Comparison of ENCODE assay signal across 14 cellular contexts in genomic region chr10:69571618-69572158, GRCh38. TPM values are rescaled to one million over a fixed set of nuclear protein-coding genes. Genes with fewer than 3 reads are reported as not detected.
A peak's percentile ranks its signal among the peaks of the same experiment; 100 is the strongest.
DNase-seq lines count a peak whose midpoint lies in the region; ATAC-seq and TF ChIP-seq lines count a peak whose summit lies in the region.
"Had no signal": no experiment of that assay in that cellular context is flagged by ENCODE, and none has a peak within 500 bp of the region (broad histone marks: within the 10 kb centered on the region; RNA-seq: fewer than 3 reads in every experiment).

No MANE protein-coding gene starts in this region.

- peak overlapping the region; percentile 31 to 85 (median 78) for H3K4me3 Mint-ChIP-seq in CD4-positive, alpha-beta memory T cell
- H3K4me3 Mint-ChIP-seq in GM23338 (peak overlapping the region; percentile 75), naive B cell (peak overlapping the region; percentile 33 to 79 (median 62))
- peak overlapping the region; percentile 55 for H3K4me3 Mint-ChIP-seq in activated naive CD8-positive, alpha-beta T cell treated with anti-CD3 and anti-CD28 coated beads for 36 hours

- no peaks in the 10 kb centered on the region for H3K79me2 ChIP-seq in GM23338 (replicated peaks; ENCODE audit: insufficient read depth)

- no peak for TF ChIP-seq CTCF in GM23338 (conservative IDR thresholded peaks at IDR 0.05; ENCODE audit: low read depth in 2 of 2)

- peaks cover 57% of the 10 kb centered on the region for H3K27me3 ChIP-seq in CD4-positive, alpha-beta memory T cell (ENCODE audit: insufficient read depth, low read length)
- peaks cover 99% of the 10 kb centered on the region for H3K27me3 ChIP-seq in GM23338 (ENCODE audit: insufficient read depth)

- peaks cover 12 to 42% (median 25%) of the 10 kb centered on the region in 4 donors for H3K4me1 Mint-ChIP-seq in CD4-positive, alpha-beta memory T cell
- peaks cover 66% of the 10 kb centered on the region for H3K4me1 Mint-ChIP-seq in GM23338
- peaks cover 21% of the 10 kb centered on the region for H3K4me1 Mint-ChIP-seq in activated naive CD8-positive, alpha-beta T cell treated with anti-CD3 and anti-CD28 coated beads for 36 hours
- peaks cover 20 to 33% (median 31%) of the 10 kb centered on the region in 3 donors for H3K4me1 Mint-ChIP-seq in naive B cell

- no peak overlapping the region for H3K27ac Mint-ChIP-seq in CD4-positive, alpha-beta memory T cell
- no peak overlapping the region for H3K27ac Mint-ChIP-seq in GM23338
- H3K27ac Mint-ChIP-seq in activated naive CD8-positive, alpha-beta T cell treated with anti-CD3 and anti-CD28 coated beads for 36 hours, result no peak overlapping the region
- H3K27ac Mint-ChIP-seq in naive B cell, result no peak overlapping the region

- TF ChIP-seq POLR2A in GM18505 (IDR thresholded peaks at IDR 0.05; ENCODE audit: borderline replicate concordance, extremely low read depth, insufficient read depth, insufficient read length), result no peak

- peaks cover 33% of the 10 kb centered on the region for H3K4me1 ChIP-seq in CD4-positive, alpha-beta memory T cell (ENCODE audit: insufficient read depth, low read length)
- H3K4me1 ChIP-seq in GM23338 (ENCODE audit: insufficient read depth), result peaks cover 81% of the 10 kb centered on the region

- no peak for DNase-seq in CD4-positive, alpha-beta memory T cell
- DNase-seq in GM23338 (ENCODE audit: low spot score), result peak; percentile 66
- no peak for DNase-seq in activated naive CD8-positive, alpha-beta T cell treated with anti-CD3 and anti-CD28 coated beads for 36 hours
- DNase-seq in naive B cell, result no peak
- no peak for DNase-seq in NCI-H345 treated with DMSO at 0.1 percent for 48 hours (lab: John Stamatoyannopoulos, UW; ENCODE audit: unreplicated experiment)
- DNase-seq in activated effector memory CD4-positive, alpha-beta T cell treated with Interleukin-2 at 50 U/mL for 16 hours, result no peak
- DNase-seq: left ventricle myocardium superior, NCI-H1105, NCI-H524 treated with DMSO at 0.1 percent for 48 hours, nucleus accumbens, small intestine had no signal

- no peaks in the 10 kb centered on the region for H3K9me3 ChIP-seq in CD4-positive, alpha-beta memory T cell (ENCODE audit: control insufficient read depth in 1 of 2, low read length in 2 of 2)
- H3K9me3 ChIP-seq: tibial nerve had no signal

- CTCF ChIA-PET in CD4-positive, alpha-beta memory T cell (lab: Charles Lee; ENCODE audit: partially characterized antibody), result no interaction called here

- H3F3A ChIP-seq in GM23338 (replicated peaks; ENCODE audit: low read depth), result peaks cover 32% of the 10 kb centered on the region

- peak overlapping the region; percentile 88 for H2AFZ ChIP-seq in GM23338

- ATAC-seq in GM23338 (peak; percentile 2), naive B cell (ENCODE audit: low read depth in 2 of 2) (no peak), GM21447 (IDR thresholded peaks at IDR 0.05; ENCODE audit: unreplicated experiment) (no peak), GM18505 (IDR thresholded peaks at IDR 0.05; ENCODE audit: unreplicated experiment) (no peak)

- H3K4me3 ChIP-seq in CD4-positive, alpha-beta memory T cell (ENCODE audit: low read length in 2 of 2), result no peak overlapping the region
- peak overlapping the region; percentile 67 for H3K4me3 ChIP-seq in GM23338

- H3K4me2 ChIP-seq in GM23338, result peak overlapping the region; percentile 94

- intact Hi-C loops in CD4-positive, alpha-beta memory T cell (cut with micrococcal nuclease), result loop anchor here (10.0 kb wide), 1 partner anchor 63 kb away; the partner anchor contains the start of gene FAM241B

- H3K27me3 Mint-ChIP-seq in CD4-positive, alpha-beta memory T cell, result peaks cover 60 to 67% of the 10 kb centered on the region in 2 donors
- H3K27me3 Mint-ChIP-seq in GM23338 (ENCODE audit: insufficient read depth, low read depth, poor library complexity) (peaks cover 98% of the 10 kb centered on the region), naive B cell (peaks cover 63 to 87% (median 81%) of the 10 kb centered on the region in 3 donors)
- peaks cover 93% of the 10 kb centered on the region for H3K27me3 Mint-ChIP-seq in activated naive CD8-positive, alpha-beta T cell treated with anti-CD3 and anti-CD28 coated beads for 36 hours

- H3K9me3 Mint-ChIP-seq in CD4-positive, alpha-beta memory T cell, result peaks cover 0 to 5% (median 2%) of the 10 kb centered on the region in 8 donors
- H3K9me3 Mint-ChIP-seq in GM23338, result peaks cover 12% of the 10 kb centered on the region; the same call in 2 of the 3 replicates
- H3K9me3 Mint-ChIP-seq in activated naive CD8-positive, alpha-beta T cell treated with anti-CD3 and anti-CD28 coated beads for 36 hours, result no peaks in the 10 kb centered on the region
- peaks cover 0 to 9% (median under 1%) of the 10 kb centered on the region in 7 donors for H3K9me3 Mint-ChIP-seq in naive B cell

- H3K9me2 ChIP-seq in GM23338 (ENCODE audit: insufficient read depth), result no peaks in the 10 kb centered on the region

- H3K36me3 ChIP-seq in CD4-positive, alpha-beta memory T cell (ENCODE audit: insufficient read depth, low read length), result no peaks in the 10 kb centered on the region
- no peaks in the 10 kb centered on the region for H3K36me3 ChIP-seq in GM23338 (ENCODE audit: insufficient read depth)
- H3K36me3 ChIP-seq: tibial nerve had no signal

- H4K20me1 ChIP-seq in GM23338 (replicated peaks; ENCODE audit: insufficient read depth), result peaks cover 5% of the 10 kb centered on the region; the same call in 1 of the 2 replicates

- POLR2A ChIA-PET in CD4-positive, alpha-beta memory T cell (lab: Charles Lee; ENCODE audit: partially characterized antibody), result no interaction called here

- H3K27ac ChIP-seq in CD4-positive, alpha-beta memory T cell (ENCODE audit: low read depth, low read length), result no peak overlapping the region
- H3K27ac ChIP-seq in GM23338 (ENCODE audit: low read depth), result no peak overlapping the region
- H3K27ac ChIP-seq: tibial nerve had no signal

- H3K36me3 Mint-ChIP-seq in CD4-positive, alpha-beta memory T cell, result no peaks in the 10 kb centered on the region
- H3K36me3 Mint-ChIP-seq in GM23338 (ENCODE audit: low read depth), result peaks cover 4% of the 10 kb centered on the region; the same call in 1 of the 3 replicates
- H3K36me3 Mint-ChIP-seq in activated naive CD8-positive, alpha-beta T cell treated with anti-CD3 and anti-CD28 coated beads for 36 hours, result no peaks in the 10 kb centered on the region
- H3K36me3 Mint-ChIP-seq in naive B cell, result peaks cover 0 to 10% of the 10 kb centered on the region in 2 donors

TF ChIP-seq in GM23338, 12 proteins besides CTCF, POLR2A, EP300 and RAD21:
- TF ChIP-seq REST (IDR thresholded peaks at IDR 0.05; ENCODE audit: unreplicated experiment) (no peak), EZH2phosphoT487 (IDR thresholded peaks at IDR 0.05; ENCODE audit: unreplicated experiment) (peak; percentile 40), EZH2 (IDR thresholded peaks at IDR 0.05; ENCODE audit: low read depth, unreplicated experiment) (peak; percentile 91), CREB1 (CRISPR knock-in tag; IDR thresholded peaks at IDR 0.05; ENCODE audit: low read depth) (no peak), STAT1 (IDR thresholded peaks at IDR 0.05; ENCODE audit: unreplicated experiment) (no peak), POLR2AphosphoS5 (IDR thresholded peaks at IDR 0.05; ENCODE audit: low read depth) (no peak)

RNA-seq across cellular contexts. Expression of gene NEUROG3, which starts 1.5 kb away (rescaled TPM):
- not detected for total RNA-seq in CD4-positive, alpha-beta memory T cell
- under 1 TPM in 1 of 2 donors, not detected in 1; 0.14 TPM for polyA plus RNA-seq in CD4-positive, alpha-beta memory T cell
- total RNA-seq in GM23338 (2014; rRNA removed; shearing (Covaris generic)), result 0.16 TPM in 1 of 2 replicates, not detected in the other
- polyA plus RNA-seq in GM23338 (2016; fragmentation: Nextera tagmentation; extraction: Ambion mirVana) (0.31 TPM in 1 of 2 replicates, not detected in the other), naive B cell (ENCODE audit: low read depth in 6 of 6) (not detected)
- total RNA-seq in activated naive CD8-positive, alpha-beta T cell treated with anti-CD3 and anti-CD28 coated beads for 36 hours, result under 1 TPM; 0.20 to 0.21 TPM
- total RNA-seq: left ventricle myocardium superior, tibial nerve had no signal

RNA-seq across cellular contexts. Expression of gene FAM241B, which starts 58.4 kb away (rescaled TPM):
- total RNA-seq in CD4-positive, alpha-beta memory T cell, result 10 to 100 TPM in 1 of 2 experiments, 1 to 10 TPM in 1; 9.4 to 10.7 TPM
- polyA plus RNA-seq in CD4-positive, alpha-beta memory T cell, result 10 to 100 TPM; 17.3 to 24.9 TPM
- 6.7 and 8.7 TPM in 2 replicates for total RNA-seq in GM23338 (2014; rRNA removed; shearing (Covaris generic))
- 28.3 and 30.6 TPM in 2 replicates for polyA plus RNA-seq in GM23338 (2016; fragmentation: Nextera tagmentation; extraction: Ambion mirVana)
- 1 to 10 TPM; 9.9 TPM for total RNA-seq in activated naive CD8-positive, alpha-beta T cell treated with anti-CD3 and anti-CD28 coated beads for 36 hours
- polyA plus RNA-seq in naive B cell (ENCODE audit: low read depth in 6 of 6), result 1 to 10 TPM in 1 of 6 donors, under 1 TPM in 3, not detected in 2; 0.34 to 1.9 (median 0.54) TPM
